32 cellular contexts compared by ENCODE assay signal in genomic region chr10:130656582-130657133, GRCh38.
"Had no signal": no experiment of that assay in that cellular context is flagged by ENCODE, and none has a peak within 500 bp of the region (broad histone marks: within the 10 kb centered on the region; RNA-seq: fewer than 3 reads in every experiment).

No MANE protein-coding gene starts in this region.

- H3K36me3 Mint-ChIP-seq: memory B cell, mesothelial cell of epicardium, naive B cell had no signal

- H3K79me2 ChIP-seq: hepatocyte, parathyroid adenoma had no signal

- H3K27me3 Mint-ChIP-seq: memory B cell, naive B cell had no signal

- H3K9me3 Mint-ChIP-seq: endodermal cell; mesothelial cell of epicardium; nephron progenitor cell; stimulated activated naive CD8-positive, alpha-beta T cell treated with anti-CD3 and anti-CD28 coated beads, Interleukin-15, amount 100 ng/mL, for 72 hours had no signal

- H3K4me1 ChIP-seq: gastrocnemius medialis, heart left ventricle, parathyroid adenoma, suprapubic skin, transverse colon had no signal

- H3K27ac ChIP-seq: dorsolateral prefrontal cortex, epithelial cell of prostate, gastrocnemius medialis, heart left ventricle, hepatocyte, parathyroid adenoma, suprapubic skin, transverse colon had no signal

- H3K4me2 ChIP-seq: hepatocyte, smooth muscle cell had no signal

- H3K36me3 ChIP-seq: gastrocnemius medialis, heart left ventricle, suprapubic skin, transverse colon had no signal

- H3K27me3 ChIP-seq: gastrocnemius medialis, heart left ventricle, hepatocyte, transverse colon had no signal

- DNase-seq: caudate nucleus; cerebellar nuclear complex; dorsolateral prefrontal cortex; effector CD4-positive, alpha-beta T cell; endodermal cell; foreskin fibroblast; gastrocnemius medialis; heart left ventricle; kidney glomerular epithelial cell; left colon; mucosa of descending colon; naive B cell; nephron progenitor cell; occipital lobe; stimulated activated CD4-positive, alpha-beta T cell treated with anti-CD3 and anti-CD28 coated beads, Interleukin-12 subunit alpha, Interleukin-12 subunit beta, amount 100 ng/mL, for 4 hours; stimulated activated CD4-positive, alpha-beta T cell treated with anti-CD3 and anti-CD28 coated beads, Interleukin-1b, Interleukin-23, amount 100 ng/mL, for 48 hours; stimulated activated CD4-positive, alpha-beta T cell treated with anti-CD3 and anti-CD28 coated beads, Interleukin-4, amount 100 ng/mL, for 1 hour; stimulated activated CD8-positive, alpha-beta memory T cell treated with anti-CD3 and anti-CD28 coated beads, Interleukin-4, amount 100 ng/mL, for 48 hours; stimulated activated naive CD4-positive, alpha-beta T cell; stimulated activated naive CD8-positive, alpha-beta T cell treated with anti-CD3 and anti-CD28 coated beads, Interleukin-15, amount 100 ng/mL, for 72 hours; transverse colon had no signal

- H2AFZ ChIP-seq: hepatocyte, parathyroid adenoma had no signal

- H3K4me3 Mint-ChIP-seq: endodermal cell; memory B cell; mesothelial cell of epicardium; naive B cell; nephron progenitor cell; stimulated activated naive CD8-positive, alpha-beta T cell treated with anti-CD3 and anti-CD28 coated beads, Interleukin-15, amount 100 ng/mL, for 72 hours had no signal

- ATAC-seq: esophagus mucosa; gastrocnemius medialis; heart left ventricle; left colon; mucosa of descending colon; sciatic nerve; stimulated activated naive CD8-positive, alpha-beta T cell treated with anti-CD3 and anti-CD28 coated beads, Interleukin-15, amount 100 ng/mL, for 72 hours had no signal

- H3K9ac ChIP-seq: parathyroid adenoma had no signal

- H3K4me3 ChIP-seq: dorsolateral prefrontal cortex, gastrocnemius medialis, heart left ventricle, hepatocyte, lung, mucosa of descending colon, smooth muscle cell, suprapubic skin, transverse colon had no signal

- H3K4me1 Mint-ChIP-seq: memory B cell; mesothelial cell of epicardium; naive B cell; stimulated activated naive CD8-positive, alpha-beta T cell treated with anti-CD3 and anti-CD28 coated beads, Interleukin-15, amount 100 ng/mL, for 72 hours had no signal

- H3K9me3 ChIP-seq: gastrocnemius medialis, suprapubic skin, transverse colon had no signal

- H3K27ac Mint-ChIP-seq: endodermal cell; memory B cell; mesothelial cell of epicardium; nephron progenitor cell; progenitor cell of endocrine pancreas; stimulated activated naive CD8-positive, alpha-beta T cell treated with anti-CD3 and anti-CD28 coated beads, Interleukin-15, amount 100 ng/mL, for 72 hours had no signal
